ENCODE assay signal across 27 cellular contexts in genomic region chr22:49649166-49649565, GRCh38.
"Had no signal": no experiment of that assay in that cellular context is flagged by ENCODE, and none has a peak within 500 bp of the region (broad histone marks: within the 10 kb centered on the region; RNA-seq: fewer than 3 reads in every experiment).

No MANE protein-coding gene starts in this region.

- H3K36me3 Mint-ChIP-seq: natural killer cell treated with Interleukin-12 subunit alpha and Interleukin-12 subunit beta and Interleukin-15 and Interleukin-18, amount 100 ng/mL, for 72 hours had no signal

- H3K4me3 Mint-ChIP-seq: naive thymus-derived CD4-positive, alpha-beta T cell; natural killer cell treated with Interleukin-12 subunit alpha and Interleukin-12 subunit beta and Interleukin-15 and Interleukin-18, amount 100 ng/mL, for 72 hours; stimulated activated memory B cell treated with anti-CD40 and anti-IgM and Interleukin-4, amounts not matched to agents 10 μg/mL and 1 μg/mL and 100 μg/mL, for 72 hours had no signal

- FAIRE-seq: keratinocyte had no signal

- H3K9me3 ChIP-seq: mucosa of descending colon, ovary, right lobe of liver, testis, thyroid gland, transverse colon, upper lobe of left lung, vagina had no signal

- H3K4me3 ChIP-seq: lung, mucosa of descending colon, ovary, right atrium auricular region, right lobe of liver, smooth muscle cell, stomach, testis, thyroid gland, transverse colon, upper lobe of left lung, vagina had no signal

- DNase-seq: hippocampal formation; kidney glomerular epithelial cell; left cardiac atrium; midbrain; naive thymus-derived CD4-positive, alpha-beta T cell; ovary; stimulated activated CD4-positive, alpha-beta T cell treated with anti-CD3 and anti-CD28 coated beads, Interleukin-1b, Interleukin-23, amount 100 ng/mL, for 48 hours; stimulated activated CD4-positive, alpha-beta T cell treated with anti-CD3 and anti-CD28 coated beads, Interleukin-2, amount 100 ng/mL, for 48 hours; stimulated activated CD4-positive, alpha-beta T cell treated with anti-CD3 and anti-CD28 coated beads, Interleukin-4, amount 100 ng/mL, for 4 hours; stimulated activated CD8-positive, alpha-beta memory T cell treated with anti-CD3 and anti-CD28 coated beads, Interleukin-4, amount 100 ng/mL, for 48 hours; stimulated activated naive CD8-positive, alpha-beta T cell treated with anti-CD3 and anti-CD28 coated beads, Interleukin-15, Interleukin-2, amounts not matched to agents 100 U/mL and 50 U/mL, for 24 hours; stomach; testis; thyroid gland; transverse colon had no signal

- H3K4me2 ChIP-seq: smooth muscle cell had no signal

- H3K27ac ChIP-seq: ovary, right atrium auricular region, right lobe of liver, stomach, testis, thyroid gland, transverse colon, upper lobe of left lung, vagina had no signal

- H3K36me3 ChIP-seq: ovary, right atrium auricular region, right lobe of liver, stomach, thyroid gland, transverse colon, vagina had no signal

- H3K4me1 ChIP-seq: right atrium auricular region, right lobe of liver, stomach, testis, thyroid gland, transverse colon, vagina had no signal

- H3K27me3 ChIP-seq: ovary, right atrium auricular region, right lobe of liver, testis, thyroid gland, transverse colon, upper lobe of left lung, vagina had no signal

- H3K27ac Mint-ChIP-seq: natural killer cell treated with Interleukin-12 subunit alpha and Interleukin-12 subunit beta and Interleukin-15 and Interleukin-18, amount 100 ng/mL, for 72 hours; progenitor cell of endocrine pancreas; stimulated activated memory B cell treated with anti-CD40 and anti-IgM and Interleukin-4, amounts not matched to agents 10 μg/mL and 1 μg/mL and 100 μg/mL, for 72 hours had no signal

- H3K9me3 Mint-ChIP-seq: natural killer cell treated with Interleukin-12 subunit alpha and Interleukin-12 subunit beta and Interleukin-15 and Interleukin-18, amount 100 ng/mL, for 72 hours had no signal

- ATAC-seq: left cardiac atrium; left lobe of liver; mucosa of descending colon; naive thymus-derived CD4-positive, alpha-beta T cell; natural killer cell treated with Interleukin-12 subunit alpha and Interleukin-12 subunit beta and Interleukin-15 and Interleukin-18, amount 100 ng/mL, for 72 hours; right lobe of liver; stimulated activated memory B cell treated with anti-CD40 and anti-IgM and Interleukin-4, amounts not matched to agents 10 μg/mL and 1 μg/mL and 100 μg/mL, for 72 hours; stimulated activated naive CD8-positive, alpha-beta T cell treated with anti-CD3 and anti-CD28 coated beads, Interleukin-15, Interleukin-2, amounts not matched to agents 100 U/mL and 50 U/mL, for 24 hours had no signal

- H3K27me3 Mint-ChIP-seq: naive thymus-derived CD4-positive, alpha-beta T cell; natural killer cell treated with Interleukin-12 subunit alpha and Interleukin-12 subunit beta and Interleukin-15 and Interleukin-18, amount 100 ng/mL, for 72 hours; stimulated activated memory B cell treated with anti-CD40 and anti-IgM and Interleukin-4, amounts not matched to agents 10 μg/mL and 1 μg/mL and 100 μg/mL, for 72 hours had no signal
